Comparison of ENCODE assay signal across 28 cellular contexts in genomic region chr12:124737772-124738635, GRCh38.
DNase-seq lines count a peak whose midpoint lies in the region; ATAC-seq, FAIRE-seq and TF ChIP-seq lines count a peak whose summit lies in the region.
"Had no signal": no experiment of that assay in that cellular context is flagged by ENCODE, and none has a peak within 500 bp of the region (broad histone marks: within the 10 kb centered on the region; RNA-seq: fewer than 3 reads in every experiment).

No MANE protein-coding gene starts in this region.

- POLR2A ChIA-PET in HEK293 (lab: Yijun Ruan, JAX) = no interaction called here

- H3K4me1 ChIP-seq in HEK293 (ENCODE audit: control insufficient read depth, insufficient read depth, low read length) (no peaks in the 10 kb centered on the region), rectal smooth muscle tissue (ENCODE audit: control insufficient read depth, insufficient read depth, low read length) (peaks cover 22% of the 10 kb centered on the region)

- no peak overlapping the region for H3K9ac ChIP-seq in rectal smooth muscle tissue (ENCODE audit: low read length)
- H3K9ac ChIP-seq: KMS-11 had no signal

- ATAC-seq in T-helper 17 cell = no peak
- ATAC-seq: CD8-positive, alpha-beta T cell; naive thymus-derived CD4-positive, alpha-beta T cell had no signal

- TF ChIP-seq CTCF in HEK293 (tag by site-specific recombination; IDR thresholded peaks at IDR 0.05) = no peak
- TF ChIP-seq CTCF in epithelial cell of esophagus (IDR thresholded peaks at IDR 0.05; ENCODE audit: insufficient read depth, low read depth, low read length, missing control alignments) = no peak
- TF ChIP-seq CTCF in D721Med (IDR thresholded peaks at IDR 0.05; ENCODE audit: insufficient read depth, missing control alignments) = no peak

- peaks cover 2% of the 10 kb centered on the region for H3K4me1 Mint-ChIP-seq in T-helper 17 cell

- DNase-seq in T-helper 17 cell (no peak), epithelial cell of esophagus (ENCODE audit: low read depth) (peak; percentile 83), OCI-M2 (lab: John Stamatoyannopoulos, UW; ENCODE audit: unreplicated experiment) (no peak), D721Med (ENCODE audit: insufficient read length, low spot score) (no peak), glomerular visceral epithelial cell (ENCODE audit: extremely low spot score) (no peak), T-helper 1 cell (no peak)
- DNase-seq: activated CD4-positive, alpha-beta T cell treated with anti-CD3 and anti-CD28 coated beads, Interleukin-2, amount 50 U/mL, for 1 hour; activated naive CD4-positive, alpha-beta T cell treated with anti-CD3 and anti-CD28 coated beads for 36 hours; aorta; CD8-positive, alpha-beta T cell; central memory CD4-positive, alpha-beta T cell; dorsolateral prefrontal cortex; heart right ventricle; naive thymus-derived CD4-positive, alpha-beta T cell; NCI-H1436 treated with DMSO at 0.1 percent for 48 hours; NCI-H524; stimulated activated CD4-positive, alpha-beta T cell treated with anti-CD3 and anti-CD28 coated beads, Interleukin-12 subunit alpha, Interleukin-12 subunit beta, amount 100 ng/mL, for 4 hours; stimulated activated CD4-positive, alpha-beta T cell treated with anti-CD3 and anti-CD28 coated beads, Interleukin-4, amount 100 ng/mL, for 4 hours; stimulated activated naive CD4-positive, alpha-beta T cell; T-helper 9 cell; thyroid gland had no signal

- peak overlapping the region; percentile 19 for H3K4me3 Mint-ChIP-seq in T-helper 17 cell
- H3K4me3 Mint-ChIP-seq: activated naive CD4-positive, alpha-beta T cell treated with anti-CD3 and anti-CD28 coated beads for 36 hours; CD8-positive, alpha-beta T cell had no signal

- H3K4me3 ChIP-seq in HEK293 (ENCODE audit: low read depth, low read length) = no peak overlapping the region
- no peak overlapping the region for H3K4me3 ChIP-seq in epithelial cell of esophagus (ENCODE audit: low read length)
- no peak overlapping the region for H3K4me3 ChIP-seq in rectal smooth muscle tissue (ENCODE audit: low read length)
- H3K4me3 ChIP-seq: dorsolateral prefrontal cortex, heart right ventricle, left lung, ovary, right atrium auricular region, thyroid gland had no signal

- H3K27ac Mint-ChIP-seq in T-helper 17 cell = no peak overlapping the region
- H3K27ac Mint-ChIP-seq: activated naive CD4-positive, alpha-beta T cell treated with anti-CD3 and anti-CD28 coated beads for 36 hours; CD8-positive, alpha-beta T cell had no signal

- H3K36me3 ChIP-seq in HEK293 (ENCODE audit: control insufficient read depth in 2 of 2, insufficient read depth in 1 of 2, low read length in 2 of 2) (no peaks in the 10 kb centered on the region), rectal smooth muscle tissue (ENCODE audit: control insufficient read depth, insufficient read depth, low read length) (no peaks in the 10 kb centered on the region)
- H3K36me3 ChIP-seq: heart right ventricle, left lung, ovary, right atrium auricular region, thyroid gland had no signal

- FAIRE-seq in D721Med (lab: Jason Lieb, UNC) = no peak

- peaks cover 42% of the 10 kb centered on the region for H3K27me3 Mint-ChIP-seq in T-helper 17 cell

- H3K9me3 ChIP-seq in HEK293 (ENCODE audit: control insufficient read depth, insufficient read depth, low read depth, low read length) (no peaks in the 10 kb centered on the region), T-helper 17 cell (ENCODE audit: control insufficient read depth, low read length, poor library complexity, severe bottlenecking) (no peaks in the 10 kb centered on the region)
- H3K9me3 ChIP-seq: ovary, right atrium auricular region, thyroid gland had no signal

- H3K36me3 Mint-ChIP-seq in T-helper 17 cell (ENCODE audit: low read depth) = no peaks in the 10 kb centered on the region
- H3K36me3 Mint-ChIP-seq: CD8-positive, alpha-beta T cell; naive thymus-derived CD4-positive, alpha-beta T cell had no signal

- CTCF ChIA-PET in HEK293 (lab: Yijun Ruan, JAX) = interaction anchor here (0.6 to 1.0 kb wide), 4 partner anchors 13 to 194 kb away, joined by 3 to 7 read pairs (median 4); no protein-coding TSS in a partner anchor

- H3K27me3 ChIP-seq in rectal smooth muscle tissue (ENCODE audit: control insufficient read depth, insufficient read depth, low read length) = no peaks in the 10 kb centered on the region
- H3K27me3 ChIP-seq: dorsolateral prefrontal cortex, heart right ventricle, left lung, ovary, right atrium auricular region, thyroid gland had no signal

- H3K27ac ChIP-seq in HEK293 (ENCODE audit: extremely low read depth, low read depth, low read length) = no peak overlapping the region
- H3K27ac ChIP-seq in rectal smooth muscle tissue (ENCODE audit: low read depth, low read length) = peak overlapping the region; percentile 20
- H3K27ac ChIP-seq: KMS-11, left lung, ovary, RWPE1, thyroid gland had no signal

TF ChIP-seq in HEK293, 187 proteins besides CTCF, POLR2A, EP300 and RAD21:
- TF ChIP-seq ZNF768 (tag by site-specific recombination; IDR thresholded peaks at IDR 0.05) = 0 out of 2 replicates have a peak, but pooled peaks have one; percentile 39
- no peak for TF ChIP-seq ZNF610 (tag by site-specific recombination; IDR thresholded peaks at IDR 0.05; ENCODE audit: borderline replicate concordance)
